In the genomic region with DNA sequence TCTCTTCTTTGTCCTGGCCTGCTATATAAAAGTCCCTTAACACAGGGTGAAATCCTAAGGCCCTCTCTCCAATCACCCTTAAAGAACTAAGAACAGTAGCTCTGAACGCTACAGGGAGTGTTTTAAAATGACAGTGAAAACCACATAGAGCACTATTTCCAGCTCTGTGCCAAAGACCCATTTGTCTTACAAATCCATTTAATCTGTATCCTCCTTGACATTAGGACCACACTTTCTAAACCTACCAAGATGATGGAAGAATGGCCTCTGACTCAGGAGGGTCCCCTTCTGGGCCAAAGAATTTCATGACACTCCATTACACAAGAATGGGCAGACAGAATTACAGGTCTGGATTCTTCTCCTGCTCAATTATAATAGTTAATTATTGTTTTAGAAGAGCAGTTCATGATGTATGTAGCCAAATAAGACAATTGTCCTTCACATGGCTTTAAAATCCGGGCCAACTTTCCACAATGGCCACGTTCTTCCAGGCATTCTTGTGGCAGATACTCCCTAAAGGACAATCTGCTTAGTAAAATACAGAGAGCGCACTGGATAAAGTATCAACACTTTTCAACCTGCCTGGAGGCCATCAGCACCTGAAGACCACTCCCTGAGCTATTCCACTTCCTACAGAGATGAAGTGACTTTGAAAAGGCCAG, we compare ENCODE assay signal across 16 cellular contexts.
A peak's percentile ranks its signal among the peaks of the same experiment; 100 is the strongest.
DNase-seq lines count a peak whose midpoint lies in the region; ATAC-seq, FAIRE-seq and TF ChIP-seq lines count a peak whose summit lies in the region.
"Had no signal": no experiment of that assay in that cellular context is flagged by ENCODE, and none has a peak within 500 bp of the region (broad histone marks: within the 10 kb centered on the region; RNA-seq: fewer than 3 reads in every experiment).

No MANE protein-coding gene starts in this region.

- peaks cover 87% of the 10 kb centered on the region for H3K79me2 ChIP-seq in GM12878 (ENCODE audit: control insufficient read depth, insufficient read depth, low read length)

- H3K27ac ChIP-seq in GM12878 (ENCODE audit: control insufficient read depth, insufficient read depth) (peak overlapping the region; percentile 72), testis (peak overlapping the region; percentile 33 to 61), SJCRH30 (no peak overlapping the region)
- H3K27ac ChIP-seq: GM23248, psoas muscle had no signal

- RAD21 ChIA-PET in GM12878 (lab: Charles Lee; ENCODE audit: unreplicated experiment), result interaction anchor here (0.9 to 3.2 kb wide), 16 partner anchors 9 to 660 kb away, joined by 3 to 29 read pairs (median 5); partner anchors contain the start of gene STK24

- in situ Hi-C loops in GM12878 (cut with MboI), result no loop called here

- TF ChIP-seq POLR2A in GM12878 (IDR thresholded peaks at IDR 0.05; ENCODE audit: low read depth, low read length) (no peak), testis (IDR thresholded peaks at IDR 0.05) (no peak)

- no peaks in the 10 kb centered on the region for H3K27me3 Mint-ChIP-seq in activated naive CD4-positive, alpha-beta T cell treated with anti-CD3 and anti-CD28 coated beads, Interleukin-2, amount 50 U/mL, for 24 hours

- peak overlapping the region; percentile 77 for H3K27ac Mint-ChIP-seq in activated naive CD4-positive, alpha-beta T cell treated with anti-CD3 and anti-CD28 coated beads, Interleukin-2, amount 50 U/mL, for 24 hours

- H2AFZ ChIP-seq in GM12878 (ENCODE audit: control insufficient read depth, low read depth, low read length), result no peak overlapping the region
- H2AFZ ChIP-seq: GM23248 had no signal

- BruUV-seq in GM12878 (replicated peaks; lab: Mats Ljungman, UMichigan), result no TSS peak

- peaks cover 34% of the 10 kb centered on the region for H3K36me3 Mint-ChIP-seq in activated naive CD4-positive, alpha-beta T cell treated with anti-CD3 and anti-CD28 coated beads, Interleukin-2, amount 50 U/mL, for 24 hours

- TF ChIP-seq EP300 in GM12878 (IDR thresholded peaks at IDR 0.05; ENCODE audit: borderline replicate concordance in 1 of 2, control insufficient read depth in 1 of 2, low read depth in 2 of 2, low read length in 2 of 2), result no peak

- H3K36me3 ChIP-seq in GM12878 (ENCODE audit: control insufficient read depth in 2 of 2, insufficient read depth in 2 of 2, low read length in 1 of 2) (peaks cover 6 to 9% of the 10 kb centered on the region in 2 experiments; a peak in 3 of 4 replicates), testis (ENCODE audit: low read depth, missing control alignments) (no peaks in the 10 kb centered on the region), SJCRH30 (peaks cover 8% of the 10 kb centered on the region)

- no peak overlapping the region for H3K9ac ChIP-seq in GM12878 (ENCODE audit: control insufficient read depth, insufficient read depth, low read length)
- H3K9ac ChIP-seq: GM23248 had no signal

- no peak overlapping the region for H3K4me3 Mint-ChIP-seq in activated naive CD4-positive, alpha-beta T cell treated with anti-CD3 and anti-CD28 coated beads, Interleukin-2, amount 50 U/mL, for 24 hours

- no peak for DNase-seq in activated naive CD4-positive, alpha-beta T cell treated with anti-CD3 and anti-CD28 coated beads, Interleukin-2, amount 50 U/mL, for 16 hours
- DNase-seq in GM12878 (ENCODE audit: low read depth, low spot score), result no peak
- no peak for DNase-seq in testis
- no peak for DNase-seq in SJCRH30
- no peak for DNase-seq in nucleus accumbens (lab: John Stamatoyannopoulos, UW)
- DNase-seq: activated CD4-positive, alpha-beta T cell treated with anti-CD3 and anti-CD28 coated beads for 48 hours; DND-41; GM23248; NCI-H510A; psoas muscle; SHP77; stimulated activated CD4-positive, alpha-beta T cell treated with anti-CD3 and anti-CD28 coated beads, Interleukin-4, amount 100 ng/mL, for 1 hour had no signal

- POLR2A ChIA-PET in GM12878 (lab: Charles Lee), result interaction anchor here (0.9 to 3.1 kb wide), 7 partner anchors 9 to 55 kb away, joined by 3 to 25 read pairs (median 7); no protein-coding TSS in a partner anchor

- TF ChIP-seq RAD21 in GM12878 (IDR thresholded peaks at IDR 0.05; ENCODE audit: insufficient read depth, low read depth, low read length), result no peak

- no peaks in the 10 kb centered on the region for H3K9me3 Mint-ChIP-seq in activated naive CD4-positive, alpha-beta T cell treated with anti-CD3 and anti-CD28 coated beads, Interleukin-2, amount 50 U/mL, for 24 hours

- intact Hi-C loops in GM12878 (cut with micrococcal nuclease; ENCODE audit: unreplicated experiment), result loop anchor here (2.0 kb wide), 1 partner anchor 27 kb away; no protein-coding TSS in a partner anchor
- intact Hi-C loops in testis (cut with DNase I; ENCODE audit: low total_unique reads), result no loop called here

- WGBS in GM12878 (ENCODE audit: insufficient coverage, insufficient replicate concordance, low lambda C conversion rate, missing lambda C conversion rate), result 74% methylated on average over 4 of the region's 4 CpGs
- WGBS in testis, 2 donors, result 68 to 78% methylated on average over 4 of the region's 4 CpGs

- CTCF ChIA-PET in GM12878 (lab: Yijun Ruan, JAX), result interaction anchor here (0.7 to 1.7 kb wide), 7 partner anchors 11 to 137 kb away, joined by 3 to 6 read pairs (median 5); no protein-coding TSS in a partner anchor

- peak overlapping the region; percentile 89 for H3K4me2 ChIP-seq in GM12878 (ENCODE audit: control insufficient read depth, insufficient read depth)

- ATAC-seq in HG03159 (IDR thresholded peaks at IDR 0.05; ENCODE audit: unreplicated experiment) (peak; percentile 30), GM12878 (peak; percentile 51), HG03439 (IDR thresholded peaks at IDR 0.05; ENCODE audit: unreplicated experiment) (no peak)

- SMC1A ChIA-PET in GM12878 (lab: Charles Lee; ENCODE audit: uncharacterized antibody, unreplicated experiment), result interaction anchor here (1.0 to 4.5 kb wide), 15 partner anchors 8 to 137 kb away, joined by 3 to 50 read pairs (median 8); no protein-coding TSS in a partner anchor

- no peak for TF ChIP-seq CTCF in GM12878 (IDR thresholded peaks at IDR 0.05 in 2 of 3, conservative IDR thresholded peaks at IDR 0.05 in 1 of 3; ENCODE audit: control insufficient read depth in 2 of 3, extremely low read depth in 1 of 3, insufficient read depth in 1 of 3, low read depth in 3 of 3, low read length in 3 of 3)
- TF ChIP-seq CTCF in testis (IDR thresholded peaks at IDR 0.05), result no peak

- H3K4me3 ChIP-seq in GM12878 (no peak overlapping the region), testis (no peak overlapping the region), SJCRH30 (no peak overlapping the region)
- H3K4me3 ChIP-seq: GM23248, psoas muscle had no signal

- peaks cover 71% of the 10 kb centered on the region for H3K4me1 ChIP-seq in GM12878 (ENCODE audit: control insufficient read depth, insufficient read depth, low read length)
- H3K4me1 ChIP-seq in testis, result peaks cover 18% of the 10 kb centered on the region
- peaks cover 14% of the 10 kb centered on the region for H3K4me1 ChIP-seq in SJCRH30

- no peaks in the 10 kb centered on the region for H3K27me3 ChIP-seq in GM12878 (replicated peaks in 1 of 2; ENCODE audit: control insufficient read depth in 2 of 2, insufficient read depth in 2 of 2, low read length in 1 of 2)
- no peaks in the 10 kb centered on the region for H3K27me3 ChIP-seq in testis
- no peaks in the 10 kb centered on the region for H3K27me3 ChIP-seq in SJCRH30

- no peak for FAIRE-seq in GM12878 (lab: Jason Lieb, UNC)
- FAIRE-seq: endometrium had no signal

- H4K20me1 ChIP-seq in GM12878 (ENCODE audit: control insufficient read depth, insufficient read depth), result no peaks in the 10 kb centered on the region; the same call in 1 of the 2 replicates

- H3K4me1 Mint-ChIP-seq in activated naive CD4-positive, alpha-beta T cell treated with anti-CD3 and anti-CD28 coated beads, Interleukin-2, amount 50 U/mL, for 24 hours, result peaks cover 93% of the 10 kb centered on the region

- no peaks in the 10 kb centered on the region for H3K9me3 ChIP-seq in GM12878 (replicated peaks; ENCODE audit: control insufficient read depth, insufficient read depth, low read length)
- H3K9me3 ChIP-seq in testis, result no peaks in the 10 kb centered on the region
- H3K9me3 ChIP-seq in SJCRH30 (replicated peaks), result no peaks in the 10 kb centered on the region
- H3K9me3 ChIP-seq: psoas muscle had no signal

TF ChIP-seq in GM12878, 131 proteins besides CTCF, POLR2A, EP300 and RAD21 (continues in another document):
- TF ChIP-seq CHD2 (IDR thresholded peaks at IDR 0.05; ENCODE audit: borderline replicate concordance, low read depth, low read length), result no peak
- TF ChIP-seq GATAD2B (conservative IDR thresholded peaks at IDR 0.05; ENCODE audit: low read depth), result no peak
- no peak for TF ChIP-seq MYB (IDR thresholded peaks at IDR 0.05; ENCODE audit: borderline replicate concordance, low read depth, low read length)
- TF ChIP-seq SKIL (IDR thresholded peaks at IDR 0.05; ENCODE audit: low read depth, poor library complexity, severe bottlenecking), result no peak
- no peak for TF ChIP-seq ATF2 (IDR thresholded peaks at IDR 0.05; ENCODE audit: low read length)
- 0 out of 2 replicates have a peak, but pooled peaks have one; percentile 6 for TF ChIP-seq DPF2 (IDR thresholded peaks at IDR 0.05)
- no peak for TF ChIP-seq ZNF24 (IDR thresholded peaks at IDR 0.05)
- TF ChIP-seq PAX8 (IDR thresholded peaks at IDR 0.05), result no peak
